8 cellular contexts compared by ENCODE assay signal in genomic region chr2:224038049-224038829, GRCh38. TPM values are rescaled to one million over a fixed set of nuclear protein-coding genes. Genes with fewer than 3 reads are reported as not detected.
DNase-seq lines count a peak whose midpoint lies in the region; ATAC-seq, FAIRE-seq and TF ChIP-seq lines count a peak whose summit lies in the region.

No MANE protein-coding gene starts in this region.

- H3K36me3 Mint-ChIP-seq in activated naive CD4-positive, alpha-beta T cell treated with anti-CD3 and anti-CD28 coated beads, Interleukin-2, amount 50 U/mL, for 72 hours, result peaks cover 7 to 18% of the 10 kb centered on the region in 2 donors

- H3K27ac Mint-ChIP-seq in activated naive CD4-positive, alpha-beta T cell treated with anti-CD3 and anti-CD28 coated beads, Interleukin-2, amount 50 U/mL, for 72 hours, result peak overlapping the region; percentile 49 to 78

- H3K4me3 ChIP-seq in A549, result peak overlapping the region; percentile 76
- peak overlapping the region; percentile 87 for H3K4me3 ChIP-seq in OCI-LY3 (ENCODE audit: low read length)
- peak overlapping the region; percentile 53 to 69 for H3K4me3 ChIP-seq in right atrium auricular region

- peak overlapping the region; percentile 90 to 93 for H3K27ac ChIP-seq in A549
- no peak overlapping the region for H3K27ac ChIP-seq in OCI-LY3 (ENCODE audit: low read length)
- peak overlapping the region; percentile 46 to 61 for H3K27ac ChIP-seq in right atrium auricular region

- peak; percentile 61 to 62 for DNase-seq in A549 (ENCODE audit: low read depth in 1 of 2, low spot score in 1 of 2)
- DNase-seq in activated naive CD4-positive, alpha-beta T cell treated with anti-CD3 and anti-CD28 coated beads, Interleukin-2, amount 50 U/mL, for 72 hours (ENCODE audit: low spot score in 2 of 2), result peak; percentile 58 to 69
- DNase-seq in right atrium auricular region (ENCODE audit: low spot score), result no peak
- peak; percentile 19 for DNase-seq in renal cortical epithelial cell (ENCODE audit: low read depth)
- DNase-seq in GM19240 (ENCODE audit: insufficient read length, low spot score), result no peak

- TF ChIP-seq EP300 in A549 (IDR thresholded peaks at IDR 0.05), result no peak

- peak; percentile 23 to 27; a peak in 2 of 5 replicates for TF ChIP-seq RAD21 in A549 (conservative IDR thresholded peaks at IDR 0.05 in 1 of 2, IDR thresholded peaks at IDR 0.05 in 1 of 2)

- peak overlapping the region; percentile 47 for H3K9ac ChIP-seq in OCI-LY3 (ENCODE audit: low read length)

- H3K4me2 ChIP-seq in A549 (peak overlapping the region; percentile 78), OCI-LY3 (ENCODE audit: low read length) (peak overlapping the region; percentile 85)

- no peak for FAIRE-seq in A549 (lab: Jason Lieb, UNC)

- no peaks in the 10 kb centered on the region; the same call in 1 of the 2 replicates for H4K20me1 ChIP-seq in OCI-LY3 (ENCODE audit: insufficient read depth, low read length)

- H3K9me3 Mint-ChIP-seq in activated naive CD4-positive, alpha-beta T cell treated with anti-CD3 and anti-CD28 coated beads, Interleukin-2, amount 50 U/mL, for 72 hours, result no peaks in the 10 kb centered on the region

- 3% methylated on average over 22 of the region's 36 CpGs for WGBS in A549 (ENCODE audit: missing lambda C conversion rate)

- ATAC-seq in A549 (peak; percentile 61 to 76), GM18517 (IDR thresholded peaks at IDR 0.05; ENCODE audit: unreplicated experiment) (peak; percentile 55), HG03025 (IDR thresholded peaks at IDR 0.05; ENCODE audit: low FRiP score, unreplicated experiment) (peak; percentile 34)
- ATAC-seq in activated naive CD4-positive, alpha-beta T cell treated with anti-CD3 and anti-CD28 coated beads, Interleukin-2, amount 50 U/mL, for 72 hours, result peak; percentile 69 to 74

- H3K36me3 ChIP-seq in OCI-LY3 (replicated peaks; ENCODE audit: low read depth, low read length) (no peaks in the 10 kb centered on the region), right atrium auricular region (no peaks in the 10 kb centered on the region)

- POLR2A ChIA-PET in A549 (lab: Yijun Ruan, JAX), result interaction anchor here (1.0 to 1.9 kb wide), 6 partner anchors 44 to 254 kb away, joined by 3 to 12 read pairs (median 4); no protein-coding TSS in a partner anchor

- TF ChIP-seq CTCF in A549 (IDR thresholded peaks at IDR 0.05) (peak; percentile 11; the same call in 1 of the 3 replicates), OCI-LY3 (IDR thresholded peaks at IDR 0.05; ENCODE audit: low read depth, low read length) (no peak), right atrium auricular region (IDR thresholded peaks at IDR 0.05) (no peak)

- TF ChIP-seq POLR2A in A549 (IDR thresholded peaks at IDR 0.05; ENCODE audit: low read length), result no peak

- CTCF ChIA-PET in A549 (lab: Yijun Ruan, JAX), result interaction anchor here (1.0 to 7.6 kb wide), 17 partner anchors 14 to 304 kb away, joined by 3 to 91 read pairs (median 6); no protein-coding TSS in a partner anchor

- H3K4me1 ChIP-seq in A549 (peaks cover 22% of the 10 kb centered on the region), OCI-LY3 (ENCODE audit: low read length) (peaks cover 16% of the 10 kb centered on the region), right atrium auricular region (peaks cover 0 to 9% of the 10 kb centered on the region in 2 donors)

- H2AFZ ChIP-seq in OCI-LY3 (ENCODE audit: low read depth, low read length), result peak overlapping the region; percentile 41; the same call in 1 of the 2 replicates

- H3K27me3 ChIP-seq in OCI-LY3 (ENCODE audit: low read depth, low read length) (peaks cover 34% of the 10 kb centered on the region), right atrium auricular region (no peaks in the 10 kb centered on the region)

- H3K79me2 ChIP-seq in OCI-LY3 (ENCODE audit: low read length), result no peaks in the 10 kb centered on the region

- no peaks in the 10 kb centered on the region for H3K9me3 ChIP-seq in A549
- H3K9me3 ChIP-seq in OCI-LY3 (ENCODE audit: insufficient read depth, low read length), result no peaks in the 10 kb centered on the region
- no peaks in the 10 kb centered on the region for H3K9me3 ChIP-seq in right atrium auricular region

TF ChIP-seq in A549, 52 proteins besides CTCF, POLR2A, EP300 and RAD21:
- TF ChIP-seq E2F6 (IDR thresholded peaks at IDR 0.05; ENCODE audit: borderline replicate concordance, low read depth) (peak; percentile 30; the same call in 1 of the 2 replicates), CEBPB (IDR thresholded peaks at IDR 0.05) (peak in 1 of 2 experiments; percentile 10; a peak in 1 of 4 replicates), SREBF2 (IDR thresholded peaks at IDR 0.05) (no peak)

RNA-seq across cellular contexts. Expression of gene SERPINE2, which starts 0.8 kb away (rescaled TPM):
- polyA plus RNA-seq in A549 (2011; rRNA removed) (58.6 and 94.6 TPM in 2 replicates), A549 (2017; fragmentation: RNase III; extraction: RNeasy Plus Mini Kit Qiagen cat#74134 plus additional on column Dnase treatment) (88.2 to 107 TPM (median 97.9 TPM) in 3 replicates)
- 66.5 and 112 TPM in 2 replicates for polyA plus RNA-seq in A549 (2012; cell fraction: cytosol; rRNA removed)
- 96.1 and 160 TPM in 2 replicates for polyA plus RNA-seq in A549 (2012; cell fraction: nucleus; rRNA removed)
- polyA minus RNA-seq in A549 (2011; rRNA and poly(A)+ RNA removed), result 39.4 and 50.9 TPM in 2 replicates
- 10 to 100 TPM; 37.8 to 46.0 TPM for total RNA-seq in activated naive CD4-positive, alpha-beta T cell treated with anti-CD3 and anti-CD28 coated beads, Interleukin-2, amount 50 U/mL, for 72 hours
- total RNA-seq in right atrium auricular region (10 to 100 TPM; 20.2 to 54.3 TPM), renal cortical epithelial cell (107 and 207 TPM in 2 replicates)

Comparison
In these comparisons a context has a peak if more than half of its experiments do, and no peak if none do; other contexts are left out.
1. DNase-seq: peak in A549 (2 of 2), activated naive CD4-positive, alpha-beta T cell treated with anti-CD3 and anti-CD28 coated beads, Interleukin-2, amount 50 U/mL, for 72 hours (2 of 2) and renal cortical epithelial cell (single experiment); none in right atrium auricular region (single experiment) and GM19240 (single experiment).
2. Peak in every context shown above with its lines, with median percentiles within 50 percentile points of each other: ATAC-seq and H3K4me3 ChIP-seq.